In genomic region chr22:33049125-33049729, GRCh38 we compare ENCODE assay signal across 8 cellular contexts. TPM values are rescaled to one million over a fixed set of nuclear protein-coding genes. Genes with fewer than 3 reads are reported as not detected.
DNase-seq lines count a peak whose midpoint lies in the region; ATAC-seq, FAIRE-seq and TF ChIP-seq lines count a peak whose summit lies in the region.

No MANE protein-coding gene starts in this region.

- H3K27ac ChIP-seq in CD8-positive, alpha-beta memory T cell (ENCODE audit: low read depth, low read length): no peak overlapping the region
- no peak overlapping the region for H3K27ac ChIP-seq in gastroesophageal sphincter

- H3K4me3 ChIP-seq in CD8-positive, alpha-beta memory T cell (ENCODE audit: low read length): no peak overlapping the region
- no peak overlapping the region for H3K4me3 ChIP-seq in gastroesophageal sphincter

- H3K9me3 ChIP-seq in CD8-positive, alpha-beta memory T cell (ENCODE audit: low read length): no peaks in the 10 kb centered on the region
- no peaks in the 10 kb centered on the region for H3K9me3 ChIP-seq in gastroesophageal sphincter

- no peaks in the 10 kb centered on the region for H3K4me1 Mint-ChIP-seq in CD8-positive, alpha-beta memory T cell

- 26 to 51% methylated on average over 7 to 8 of the region's 9 CpGs for WGBS in gastroesophageal sphincter (ENCODE audit: low coverage in 1 of 2), 2 donors

- H3K27me3 Mint-ChIP-seq in CD8-positive, alpha-beta memory T cell: peaks cover 3 to 22% of the 10 kb centered on the region in 2 donors

- POLR2A ChIA-PET in CD8-positive, alpha-beta memory T cell (lab: Charles Lee): no interaction called here

- CTCF ChIA-PET in CD8-positive, alpha-beta memory T cell (lab: Charles Lee): interaction anchor here (1.6 kb wide), 1 partner anchor 14 kb away, joined by 5 read pairs; no protein-coding TSS in a partner anchor

- no peaks in the 10 kb centered on the region for H3K36me3 ChIP-seq in CD8-positive, alpha-beta memory T cell (ENCODE audit: insufficient read depth, low read length)
- H3K36me3 ChIP-seq in gastroesophageal sphincter: no peaks in the 10 kb centered on the region

- H3K27me3 ChIP-seq in CD8-positive, alpha-beta memory T cell (ENCODE audit: insufficient read depth, low read length, poor library complexity, severe bottlenecking): no peaks in the 10 kb centered on the region
- peaks cover 17% of the 10 kb centered on the region for H3K27me3 ChIP-seq in gastroesophageal sphincter

- no peak for TF ChIP-seq POLR2A in gastroesophageal sphincter (IDR thresholded peaks at IDR 0.05)

- peak; percentile 64 to 84 (median 74) for TF ChIP-seq CTCF in gastroesophageal sphincter (IDR thresholded peaks at IDR 0.05)

- H3K4me3 Mint-ChIP-seq in CD8-positive, alpha-beta memory T cell: no peak overlapping the region

- H3K9me3 Mint-ChIP-seq in CD8-positive, alpha-beta memory T cell: peaks cover 0 to 2% (median 0%) of the 10 kb centered on the region in 5 donors

- FAIRE-seq in RCC 7860 (lab: Jason Lieb, UNC): peak; percentile 31

- DNase-seq in CD8-positive, alpha-beta memory T cell: peak in 4 of 5 donors; percentile 11 to 55 (median 26)
- DNase-seq in HS-5 (ENCODE audit: low read depth) (peak; percentile 2), RCC 7860 (ENCODE audit: low spot score) (peak; percentile 42), pons (ENCODE audit: low spot score) (peak; percentile 80), ureter (ENCODE audit: low spot score) (peak; percentile 78)
- DNase-seq in activated T-helper 9 cell treated with anti-CD3 and anti-CD28 coated beads, Interleukin-2, amount 50 U/mL, for 16 hours (ENCODE audit: low read depth): peak; percentile 17

- no peaks in the 10 kb centered on the region for H3K4me1 ChIP-seq in CD8-positive, alpha-beta memory T cell (ENCODE audit: insufficient read depth, low read length)
- H3K4me1 ChIP-seq in gastroesophageal sphincter: no peaks in the 10 kb centered on the region

- ATAC-seq in gastroesophageal sphincter (peak; percentile 80), HG03378 (IDR thresholded peaks at IDR 0.05; ENCODE audit: unreplicated experiment) (no peak)

- no peak for TF ChIP-seq EP300 in gastroesophageal sphincter (IDR thresholded peaks at IDR 0.05)

- no peaks in the 10 kb centered on the region for H3K36me3 Mint-ChIP-seq in CD8-positive, alpha-beta memory T cell

- peak overlapping the region in 1 of 8 donors; percentile 16 for H3K27ac Mint-ChIP-seq in CD8-positive, alpha-beta memory T cell

RNA-seq across cellular contexts. Expression of gene SYN3, which starts 9.0 kb away (rescaled TPM):
- total RNA-seq in CD8-positive, alpha-beta memory T cell: not detected
- polyA plus RNA-seq in CD8-positive, alpha-beta memory T cell: not detected
- total RNA-seq in gastroesophageal sphincter (1 to 10 TPM in 2 of 4 donors, not detected in 2; 1.5 to 3.9 TPM), ureter (0.70 TPM)

Comparison
In these comparisons a context has a peak if more than half of its experiments do, and no peak if none do; other contexts are left out.
1. DNase-seq: peak in every context shown above with its lines; median percentile 80 in pons; 78 in ureter; 42 in RCC 7860; 26 in CD8-positive, alpha-beta memory T cell; 17 in activated T-helper 9 cell treated with anti-CD3 and anti-CD28 coated beads, Interleukin-2, amount 50 U/mL, for 16 hours; 2 in HS-5.